24 cellular contexts compared by ENCODE assay signal in the genomic region with DNA sequence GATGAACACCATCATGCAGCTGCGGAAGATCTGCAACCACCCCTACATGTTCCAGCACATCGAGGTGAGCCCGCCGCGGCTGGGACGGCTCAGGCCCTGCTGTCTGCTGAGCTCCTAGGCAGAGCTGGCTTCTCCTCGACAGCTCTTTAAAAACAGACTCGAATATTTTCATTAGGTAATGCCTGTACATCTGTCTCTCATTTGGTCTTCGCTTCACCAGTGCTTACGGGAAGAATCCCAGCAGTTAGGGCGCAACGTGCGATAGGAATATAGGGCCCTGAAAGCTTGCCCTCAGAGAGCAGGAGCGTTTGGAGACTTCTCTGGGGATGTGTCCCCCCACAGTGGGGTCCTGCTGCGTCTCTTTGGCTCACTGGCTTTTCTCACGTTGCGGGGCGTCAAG.
"Had no signal": no experiment of that assay in that cellular context is flagged by ENCODE, and none has a peak within 500 bp of the region (broad histone marks: within the 10 kb centered on the region; RNA-seq: fewer than 3 reads in every experiment).

No MANE protein-coding gene starts in this region.

- H3K4me3 ChIP-seq: ascending aorta, coronary artery, hepatocyte, left ventricle myocardium inferior, lung, spleen, tibial nerve had no signal

- H3K9me3 ChIP-seq: ascending aorta, left ventricle myocardium inferior, spleen, tibial nerve had no signal

- H3K27ac Mint-ChIP-seq: activated CD4-positive, alpha-beta T cell treated with anti-CD3 and anti-CD28 coated beads, Interleukin-2, amount 10 ng/mL, durations not matched to agents 7 days and 5 days; activated CD8-positive, alpha-beta T cell treated with anti-CD3 and anti-CD28 coated beads for 36 hours; activated naive CD8-positive, alpha-beta T cell treated with anti-CD3 and anti-CD28 coated beads for 36 hours; activated T-cell treated with anti-CD3 and anti-CD28 coated beads, Interleukin-2, amount 50 U/mL, for 72 hours; effector memory CD8-positive, alpha-beta T cell; WTC11 had no signal

- H2AFZ ChIP-seq: hepatocyte had no signal

- H3K4me1 Mint-ChIP-seq: activated CD4-positive, alpha-beta T cell treated with anti-CD3 and anti-CD28 coated beads, Interleukin-2, amount 10 ng/mL, durations not matched to agents 7 days and 5 days; activated naive CD8-positive, alpha-beta T cell treated with anti-CD3 and anti-CD28 coated beads for 36 hours; naive B cell; neural crest cell; WTC11 had no signal

- H3K4me2 ChIP-seq: hepatocyte had no signal

- H3K27me3 Mint-ChIP-seq: activated CD4-positive, alpha-beta T cell treated with anti-CD3 and anti-CD28 coated beads, Interleukin-2, amount 10 ng/mL, durations not matched to agents 7 days and 5 days; activated CD8-positive, alpha-beta T cell treated with anti-CD3 and anti-CD28 coated beads for 36 hours; activated naive CD8-positive, alpha-beta T cell treated with anti-CD3 and anti-CD28 coated beads for 36 hours; effector memory CD8-positive, alpha-beta T cell; naive B cell had no signal

- H3K27ac ChIP-seq: ascending aorta, brain microvascular endothelial cell, coronary artery, hepatocyte, left ventricle myocardium inferior, spleen had no signal

- H3K9me3 Mint-ChIP-seq: activated CD4-positive, alpha-beta T cell treated with anti-CD3 and anti-CD28 coated beads, Interleukin-2, amount 10 ng/mL, durations not matched to agents 7 days and 5 days; activated CD8-positive, alpha-beta T cell treated with anti-CD3 and anti-CD28 coated beads for 36 hours; activated naive CD8-positive, alpha-beta T cell treated with anti-CD3 and anti-CD28 coated beads for 36 hours; activated T-cell treated with anti-CD3 and anti-CD28 coated beads, Interleukin-2, amount 50 U/mL, for 72 hours; effector memory CD8-positive, alpha-beta T cell; naive B cell; neural crest cell; WTC11 had no signal

- H3K79me2 ChIP-seq: hepatocyte had no signal

- H3K4me3 Mint-ChIP-seq: activated CD4-positive, alpha-beta T cell treated with anti-CD3 and anti-CD28 coated beads, Interleukin-2, amount 10 ng/mL, durations not matched to agents 7 days and 5 days; activated CD8-positive, alpha-beta T cell treated with anti-CD3 and anti-CD28 coated beads for 36 hours; activated naive CD8-positive, alpha-beta T cell treated with anti-CD3 and anti-CD28 coated beads for 36 hours; activated T-cell treated with anti-CD3 and anti-CD28 coated beads, Interleukin-2, amount 50 U/mL, for 72 hours; effector memory CD8-positive, alpha-beta T cell; naive B cell; neural crest cell; WTC11 had no signal

- H3K27me3 ChIP-seq: ascending aorta, brain microvascular endothelial cell, hepatocyte, spleen, tibial nerve had no signal

- ATAC-seq: activated CD8-positive, alpha-beta T cell treated with anti-CD3 and anti-CD28 coated beads for 36 hours; activated T-cell treated with anti-CD3 and anti-CD28 coated beads, Interleukin-2, amount 50 U/mL, for 72 hours; effector memory CD8-positive, alpha-beta T cell; right cardiac atrium; SK-N-SH treated with all-trans-retinoic acid at 6 μM for 48 hours; WTC11 had no signal

- DNase-seq: activated CD4-positive, alpha-beta T cell treated with anti-CD3 and anti-CD28 coated beads for 1 hour; activated CD4-positive, alpha-beta T cell treated with anti-CD3 and anti-CD28 coated beads, Interleukin-2, amount 10 ng/mL, durations not matched to agents 7 days and 5 days; activated CD8-positive, alpha-beta T cell treated with anti-CD3 and anti-CD28 coated beads for 36 hours; activated naive CD4-positive, alpha-beta T cell; activated naive CD8-positive, alpha-beta T cell treated with anti-CD3 and anti-CD28 coated beads for 36 hours; activated T-cell treated with anti-CD3 and anti-CD28 coated beads, Interleukin-2, amount 50 U/mL, for 72 hours; brain microvascular endothelial cell; effector memory CD8-positive, alpha-beta T cell; islet precursor cell; left ventricle myocardium inferior; naive B cell; nucleus accumbens; spleen; stimulated activated naive CD4-positive, alpha-beta T cell treated with Interleukin-2 at 50 U/mL for 16 hours; T-helper 2 cell had no signal
